14 cellular contexts compared by ENCODE assay signal in the genomic region with DNA sequence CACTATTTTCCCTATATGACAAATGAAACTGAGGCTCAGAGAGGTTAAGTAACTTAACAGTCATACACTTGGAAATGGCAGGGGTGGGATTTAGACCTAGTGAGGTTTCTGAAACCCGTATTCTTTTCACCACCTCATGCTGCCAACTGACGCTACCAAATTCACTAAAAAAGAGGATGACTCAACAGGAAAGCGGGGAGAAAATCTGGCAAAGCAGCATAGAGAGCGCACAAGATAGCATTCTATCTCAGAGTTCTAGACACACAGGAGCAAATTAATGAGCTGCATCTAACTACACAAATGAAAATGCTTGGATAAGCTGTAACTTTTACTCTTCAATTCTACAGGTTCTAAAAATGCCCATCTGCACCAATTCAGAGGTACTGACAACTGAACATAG.
DNase-seq lines count a peak whose midpoint lies in the region; ATAC-seq and TF ChIP-seq lines count a peak whose summit lies in the region.
"Had no signal": no experiment of that assay in that cellular context is flagged by ENCODE, and none has a peak within 500 bp of the region (broad histone marks: within the 10 kb centered on the region; RNA-seq: fewer than 3 reads in every experiment).

No MANE protein-coding gene starts in this region.

- H3K9ac ChIP-seq in colonic mucosa (ENCODE audit: low read depth in 2 of 2, low read length in 2 of 2): no peak overlapping the region

- H3K9me3 ChIP-seq in RWPE2 (ENCODE audit: severe bottlenecking) (no peaks in the 10 kb centered on the region), psoas muscle (no peaks in the 10 kb centered on the region), colonic mucosa (no peaks in the 10 kb centered on the region)
- H3K9me3 ChIP-seq: upper lobe of left lung had no signal

- ATAC-seq in RWPE2 (ENCODE audit: low read depth) (peak; percentile 15; the same call in 1 of the 3 replicates), psoas muscle (peak; percentile 39 to 63 (median 54)), GM18505 (IDR thresholded peaks at IDR 0.05; ENCODE audit: unreplicated experiment) (no peak), GM21529 (IDR thresholded peaks at IDR 0.05; ENCODE audit: unreplicated experiment) (no peak), HG03135 (IDR thresholded peaks at IDR 0.05; ENCODE audit: unreplicated experiment) (no peak)
- ATAC-seq: activated T-helper 17 cell treated with anti-CD3 and anti-CD28 coated beads, Interleukin-2, amount 50 U/mL, for 72 hours had no signal

- 14 to 29% (median 19%) methylated on average over 4 of the region's 4 CpGs for WGBS in psoas muscle, 3 donors

- H3K4me1 ChIP-seq in RWPE2 (ENCODE audit: insufficient read depth, poor library complexity, severe bottlenecking) (peaks cover 39% of the 10 kb centered on the region), psoas muscle (peaks cover 64% of the 10 kb centered on the region), colonic mucosa (peaks cover 5% of the 10 kb centered on the region)

- TF ChIP-seq CTCF in RWPE2 (IDR thresholded peaks at IDR 0.05; ENCODE audit: poor library complexity, severe bottlenecking): no peak
- no peak for TF ChIP-seq CTCF in psoas muscle (IDR thresholded peaks at IDR 0.05)
- no peak for TF ChIP-seq CTCF in colonic mucosa (IDR thresholded peaks at IDR 0.05)

- intact Hi-C loops in psoas muscle (cut with DNase I): loop anchor here in 1 of 2 donors (5.0 kb wide), 1 partner anchor 45 kb away; no protein-coding TSS in a partner anchor
- intact Hi-C loops in colonic mucosa (cut with DNase I): no loop called here

- no peaks in the 10 kb centered on the region for H3K36me3 ChIP-seq in RWPE2 (ENCODE audit: low read depth)
- no peaks in the 10 kb centered on the region for H3K36me3 ChIP-seq in psoas muscle (ENCODE audit: insufficient read depth in 1 of 2, low read depth in 1 of 2)
- H3K36me3 ChIP-seq in colonic mucosa: no peaks in the 10 kb centered on the region
- H3K36me3 ChIP-seq: upper lobe of left lung had no signal

- no peak overlapping the region for H3K27ac ChIP-seq in RWPE2 (ENCODE audit: poor library complexity, severe bottlenecking)
- H3K27ac ChIP-seq in psoas muscle: peak overlapping the region; percentile 89
- H3K27ac ChIP-seq in colonic mucosa: no peak overlapping the region
- H3K27ac ChIP-seq: upper lobe of left lung had no signal

- peak; percentile 65 for DNase-seq in AG20443 (ENCODE audit: low spot score)
- no peak for DNase-seq in RWPE2 (ENCODE audit: low spot score)
- peak; percentile 80 for DNase-seq in fibroblast of peridontal ligament (ENCODE audit: extremely low read depth)
- DNase-seq in psoas muscle: no peak
- no peak for DNase-seq in colonic mucosa
- DNase-seq: activated B cell treated with CpG ODN at 0.5 μM for 24 hours; CD4-positive, alpha-beta T cell; NCI-H1694; stimulated activated CD4-positive, alpha-beta T cell treated with anti-CD3 and anti-CD28 coated beads, Interleukin-4, amount 100 ng/mL, for 1 hour; upper lobe of left lung had no signal

- no peak for TF ChIP-seq POLR2A in GM18505 (IDR thresholded peaks at IDR 0.05; ENCODE audit: borderline replicate concordance, extremely low read depth, insufficient read depth, insufficient read length)

- H3K4me3 ChIP-seq in RWPE2 (ENCODE audit: severe bottlenecking) (no peak overlapping the region), psoas muscle (peak overlapping the region; percentile 65), colonic mucosa (no peak overlapping the region)
- H3K4me3 ChIP-seq: upper lobe of left lung had no signal

- no peaks in the 10 kb centered on the region for H3K27me3 ChIP-seq in RWPE2 (ENCODE audit: insufficient read depth, poor library complexity, severe bottlenecking)
- no peaks in the 10 kb centered on the region for H3K27me3 ChIP-seq in psoas muscle (ENCODE audit: insufficient read depth in 3 of 3, low read length in 2 of 3)
- H3K27me3 ChIP-seq in colonic mucosa: no peaks in the 10 kb centered on the region
- H3K27me3 ChIP-seq: upper lobe of left lung had no signal

Comparison
In these comparisons a context has a peak if more than half of its experiments do, and no peak if none do; other contexts are left out.
1. DNase-seq: peak in AG20443 (single experiment) and fibroblast of peridontal ligament (single experiment); none in RWPE2 (single experiment), psoas muscle (0 of 2) and colonic mucosa (single experiment).
2. ATAC-seq: peak in RWPE2 (single experiment) and psoas muscle (4 of 4); none in GM18505 (single experiment), GM21529 (single experiment) and HG03135 (single experiment).